In genomic region chr9:16813838-16814237, GRCh38 we compare ENCODE assay signal across 20 cellular contexts. TPM values are rescaled to one million over a fixed set of nuclear protein-coding genes. Genes with fewer than 3 reads are reported as not detected.
DNase-seq lines count a peak whose midpoint lies in the region; ATAC-seq, FAIRE-seq and TF ChIP-seq lines count a peak whose summit lies in the region.
"Had no signal": no experiment of that assay in that cellular context is flagged by ENCODE, and none has a peak within 500 bp of the region (broad histone marks: within the 10 kb centered on the region; RNA-seq: fewer than 3 reads in every experiment).

No MANE protein-coding gene starts in this region.

- WGBS in IMR-90 (ENCODE audit: extremely low coverage in 2 of 2, insufficient read length in 1 of 2), 2 experiments = no CpG with 5 or more reads among the region's 4 CpGs
- 92 to 93% methylated on average over 3 to 4 of the region's 4 CpGs for WGBS in endodermal cell (ENCODE audit: insufficient coverage in 1 of 2, insufficient read length in 1 of 2), 2 experiments

- TF ChIP-seq RAD21 in IMR-90 (IDR thresholded peaks at IDR 0.05; ENCODE audit: low read length) = no peak

- in situ Hi-C loops in IMR-90 (cut with MboI; ENCODE audit: low sequenced_read_pairs) = no loop called here

- no peak overlapping the region; the same call in 1 of the 2 replicates for H2AK5ac ChIP-seq in IMR-90 (ENCODE audit: low read depth, low read length)

- no peak for ATAC-seq in IMR-90 (ENCODE audit: low read depth)

- H3K56ac ChIP-seq in IMR-90 (ENCODE audit: extremely low read depth, insufficient read depth, low read length) = no peak overlapping the region; the same call in 1 of the 2 replicates

- dilution Hi-C loops in IMR-90 (cut with HindIII; ENCODE audit: low sequenced_read_pairs, unreplicated experiment) = no loop called here

- H2BK120ac ChIP-seq in IMR-90 (ENCODE audit: low read depth, low read length) = no peak overlapping the region

- peaks cover 66% of the 10 kb centered on the region for H3K4me1 Mint-ChIP-seq in endodermal cell

- TF ChIP-seq POLR2A in H54 (IDR thresholded peaks at IDR 0.05; ENCODE audit: low read depth, low read length) (no peak), IMR-90 (IDR thresholded peaks at IDR 0.05; ENCODE audit: low read depth, low read length) (no peak)

- no TSS peak for BruUV-seq in IMR-90 (replicated peaks; lab: Mats Ljungman, UMichigan)

- POLR2A ChIA-PET in IMR-90 (lab: Charles Lee; ENCODE audit: unreplicated experiment) (no interaction called here), HEK293T (lab: Yijun Ruan, JAX) (no interaction called here)

- H3K4me1 ChIP-seq in IMR-90 (ENCODE audit: control insufficient read depth, insufficient read depth, low read length) = peaks cover 6% of the 10 kb centered on the region; the same call in 1 of the 2 replicates
- H3K4me1 ChIP-seq in endodermal cell (ENCODE audit: control insufficient read depth, insufficient read depth, low read length) = peaks cover 11% of the 10 kb centered on the region
- H3K4me1 ChIP-seq: BE2C, Caco-2 had no signal

- no peak overlapping the region for H4K8ac ChIP-seq in IMR-90 (ENCODE audit: low read depth in 2 of 2, low read length in 2 of 2)

- H3K9me1 ChIP-seq in IMR-90 (ENCODE audit: insufficient read depth, low read length) = peaks cover 11% of the 10 kb centered on the region

- intact Hi-C loops in IMR-90 (cut with micrococcal nuclease) = no loop called here

- no peaks in the 10 kb centered on the region for H3K9me3 Mint-ChIP-seq in endodermal cell

- no peak overlapping the region for H3K27ac Mint-ChIP-seq in endodermal cell
- H3K27ac Mint-ChIP-seq: CD4-positive, alpha-beta T cell had no signal

- H2AK9ac ChIP-seq in IMR-90 (replicated peaks; ENCODE audit: low read depth, low read length, poor library complexity) = no peak overlapping the region

- H2AFZ ChIP-seq in IMR-90 (replicated peaks; ENCODE audit: low read length, poor library complexity) = no peak overlapping the region

- H3K27me3 ChIP-seq in IMR-90 (ENCODE audit: control insufficient read depth, insufficient read depth, low read length) = no peaks in the 10 kb centered on the region
- no peaks in the 10 kb centered on the region for H3K27me3 ChIP-seq in endodermal cell (ENCODE audit: control insufficient read depth, insufficient read depth, low read length, poor library complexity, severe bottlenecking)
- H3K27me3 ChIP-seq: BE2C had no signal

- H3K4ac ChIP-seq in IMR-90 (ENCODE audit: low read depth, low read length) = no peak overlapping the region

- H3K4me2 ChIP-seq in IMR-90 (ENCODE audit: low read depth, low read length) = no peak overlapping the region
- H3K4me2 ChIP-seq: KMS-11 had no signal

- H3K27me3 Mint-ChIP-seq in endodermal cell (ENCODE audit: insufficient read depth) = peaks cover 2% of the 10 kb centered on the region
- H3K27me3 Mint-ChIP-seq: CD4-positive, alpha-beta T cell had no signal

- H3K36me3 Mint-ChIP-seq in endodermal cell (ENCODE audit: low read depth) = no peaks in the 10 kb centered on the region

- CTCF ChIA-PET in IMR-90 (lab: Yijun Ruan, JAX) = interaction anchor here (0.5 kb wide), 1 partner anchor 37 kb away, joined by 4 read pairs; no protein-coding TSS in a partner anchor
- CTCF ChIA-PET in HEK293T (lab: Yijun Ruan, JAX) = interaction anchor here (0.6 kb wide), 1 partner anchor 10 kb away, joined by 3 read pairs; no protein-coding TSS in a partner anchor

- peaks cover 8% of the 10 kb centered on the region; the same call in 1 of the 2 replicates for H4K20me1 ChIP-seq in IMR-90 (ENCODE audit: insufficient read depth, low read length)

- FAIRE-seq in H54 (lab: Jason Lieb, UNC) = peak; percentile 45
- FAIRE-seq: A204.1, D721Med, G401.6, GM12891, HTR-8/SVneo had no signal

- H3K79me1 ChIP-seq in IMR-90 (ENCODE audit: low read depth in 1 of 2, low read length in 2 of 2) = peaks cover 33 to 68% of the 10 kb centered on the region in 2 experiments

- H2BK15ac ChIP-seq in IMR-90 (ENCODE audit: low read depth, low read length) = no peak overlapping the region

- H2BK5ac ChIP-seq in IMR-90 (ENCODE audit: low read depth, low read length, poor library complexity, severe bottlenecking) = no peak overlapping the region

- peak overlapping the region; percentile 1; the same call in 1 of the 2 replicates for H2BK20ac ChIP-seq in IMR-90 (ENCODE audit: low read depth, low read length)

- no peak overlapping the region for H3K23ac ChIP-seq in IMR-90 (ENCODE audit: low read depth, low read length)

- no peak for DNase-seq in H54 (ENCODE audit: insufficient read length, low spot score)
- no peak for DNase-seq in IMR-90
- no peak for DNase-seq in endodermal cell
- peak; percentile 42 for DNase-seq in renal cortical epithelial cell (ENCODE audit: low read depth)
- no peak for DNase-seq in kidney glomerular epithelial cell (lab: John Stamatoyannopoulos, UW)
- DNase-seq in SW480 (ENCODE audit: low spot score) = no peak
- DNase-seq in HEK293T (ENCODE audit: extremely low spot score) = no peak
- DNase-seq: ACHN; BE2C; C1 segment of cervical spinal cord; Caco-2; CD4-positive, alpha-beta T cell; GOT3 had no signal

- 0 out of 2 replicates have a peak overlapping the region, but pooled peaks have one; percentile 21 for H3K14ac ChIP-seq in IMR-90 (replicated peaks; ENCODE audit: low read depth, low read length)

- H3K18ac ChIP-seq in IMR-90 (ENCODE audit: low read depth, low read length) = no peak overlapping the region

- no peak overlapping the region for H3K4me3 ChIP-seq in IMR-90 (ENCODE audit: insufficient read depth, low read depth, low read length)
- peak overlapping the region; percentile 61 for H3K4me3 ChIP-seq in endodermal cell (ENCODE audit: low read length)
- H3K4me3 ChIP-seq: HAP-1 had no signal

- H3K9me3 ChIP-seq in IMR-90 (ENCODE audit: control insufficient read depth, insufficient read depth, low read length) (no peaks in the 10 kb centered on the region), endodermal cell (ENCODE audit: control insufficient read depth, low read length) (no peaks in the 10 kb centered on the region)
- H3K9me3 ChIP-seq: BE2C, Caco-2, HAP-1 had no signal

- no peak overlapping the region for H4K5ac ChIP-seq in IMR-90 (ENCODE audit: low read depth, low read length)

- H3K27ac ChIP-seq in IMR-90 (ENCODE audit: insufficient read depth, low read length) = no peak overlapping the region
- H3K27ac ChIP-seq in endodermal cell (ENCODE audit: low read depth, low read length) = no peak overlapping the region
- H3K27ac ChIP-seq: KMS-11 had no signal

- no peak for TF ChIP-seq CTCF in IMR-90 (conservative IDR thresholded peaks at IDR 0.05; ENCODE audit: low read depth, low read length)
- no peak for TF ChIP-seq CTCF in endodermal cell (conservative IDR thresholded peaks at IDR 0.05)

- no peak overlapping the region for H4K91ac ChIP-seq in IMR-90 (ENCODE audit: insufficient read depth, low read depth, low read length)

- no peak overlapping the region for H3K4me3 Mint-ChIP-seq in endodermal cell
- H3K4me3 Mint-ChIP-seq: CD4-positive, alpha-beta T cell had no signal

- peaks cover 10% of the 10 kb centered on the region; the same call in 1 of the 2 replicates for H3K36me3 ChIP-seq in IMR-90 (ENCODE audit: control insufficient read depth, insufficient read depth, low read length)
- no peaks in the 10 kb centered on the region for H3K36me3 ChIP-seq in endodermal cell (ENCODE audit: control insufficient read depth, insufficient read depth, low read length)
- H3K36me3 ChIP-seq: BE2C, HAP-1 had no signal

- H3K9ac ChIP-seq in IMR-90 (ENCODE audit: low read depth, low read length) = no peak overlapping the region
- H3K9ac ChIP-seq in endodermal cell (ENCODE audit: extremely low read depth, low read length, poor library complexity, severe bottlenecking) = no peak overlapping the region
- H3K9ac ChIP-seq: KMS-11 had no signal

TF ChIP-seq in IMR-90, 13 proteins besides CTCF, POLR2A, EP300 and RAD21:
- TF ChIP-seq CEBPB (IDR thresholded peaks at IDR 0.05; ENCODE audit: low read depth, low read length) = peak; percentile 78
- no peak for TF ChIP-seq MXI1 (IDR thresholded peaks at IDR 0.05; ENCODE audit: borderline replicate concordance, low read depth, low read length)

TF ChIP-seq in HEK293T, 16 proteins besides CTCF, POLR2A, EP300 and RAD21:
- TF ChIP-seq ARNT (IDR thresholded peaks at IDR 0.05) (no peak), TARDBP (IDR thresholded peaks at IDR 0.05) (no peak), ZNF384 (IDR thresholded peaks at IDR 0.05) (no peak), SP1 (IDR thresholded peaks at IDR 0.05) (no peak), LEF1 (IDR thresholded peaks at IDR 0.05; ENCODE audit: borderline replicate concordance) (no peak), ELF4 (IDR thresholded peaks at IDR 0.05) (no peak), NFRKB (IDR thresholded peaks at IDR 0.05) (no peak), FOXM1 (IDR thresholded peaks at IDR 0.05; ENCODE audit: borderline replicate concordance) (no peak), FOXK2 (IDR thresholded peaks at IDR 0.05) (no peak), SUZ12 (IDR thresholded peaks at IDR 0.05) (no peak), BHLHE40 (IDR thresholded peaks at IDR 0.05; ENCODE audit: borderline replicate concordance) (no peak)
- TF ChIP-seq, protein P1, sequence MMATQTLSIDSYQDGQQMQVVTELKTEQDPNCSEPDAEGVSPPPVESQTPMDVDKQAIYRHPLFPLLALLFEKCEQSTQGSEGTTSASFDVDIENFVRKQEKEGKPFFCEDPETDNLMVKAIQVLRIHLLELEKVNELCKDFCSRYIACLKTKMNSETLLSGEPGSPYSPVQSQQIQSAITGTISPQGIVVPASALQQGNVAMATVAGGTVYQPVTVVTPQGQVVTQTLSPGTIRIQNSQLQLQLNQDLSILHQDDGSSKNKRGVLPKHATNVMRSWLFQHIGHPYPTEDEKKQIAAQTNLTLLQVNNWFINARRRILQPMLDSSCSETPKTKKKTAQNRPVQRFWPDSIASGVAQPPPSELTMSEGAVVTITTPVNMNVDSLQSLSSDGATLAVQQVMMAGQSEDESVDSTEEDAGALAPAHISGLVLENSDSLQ (IDR thresholded peaks at IDR 0.05) = no peak

RNA-seq across cellular contexts. Expression of gene BNC2, which starts 56.6 kb away (rescaled TPM):
- total RNA-seq in IMR-90 (2012; rRNA removed) (37.8 and 45.2 TPM in 2 replicates), endodermal cell (10 to 100 TPM in 1 of 2 donors, 1 to 10 TPM in 1; 3.0 to 10.5 TPM), renal cortical epithelial cell (9.0 and 22.4 TPM in 2 replicates)
- polyA plus RNA-seq in IMR-90 (2012; rRNA removed) = 15.5 and 16.6 TPM in 2 replicates
- polyA plus RNA-seq in IMR-90 (2012; cell fraction: cytosol; rRNA removed) = 6.6 and 8.4 TPM in 2 replicates
- 23.9 and 49.3 TPM in 2 replicates for polyA plus RNA-seq in IMR-90 (2012; cell fraction: nucleus; rRNA removed; ENCODE audit: low replicate concordance)
- polyA plus RNA-seq in endodermal cell (2013, experiment 1 of 2) = 8.1 TPM
- polyA plus RNA-seq in endodermal cell (2013, experiment 2 of 2) = 8.7 TPM
- total RNA-seq: CD4-positive, alpha-beta T cell had no signal
